ENCODE assay signal across 1 cellular context in the genomic region with DNA sequence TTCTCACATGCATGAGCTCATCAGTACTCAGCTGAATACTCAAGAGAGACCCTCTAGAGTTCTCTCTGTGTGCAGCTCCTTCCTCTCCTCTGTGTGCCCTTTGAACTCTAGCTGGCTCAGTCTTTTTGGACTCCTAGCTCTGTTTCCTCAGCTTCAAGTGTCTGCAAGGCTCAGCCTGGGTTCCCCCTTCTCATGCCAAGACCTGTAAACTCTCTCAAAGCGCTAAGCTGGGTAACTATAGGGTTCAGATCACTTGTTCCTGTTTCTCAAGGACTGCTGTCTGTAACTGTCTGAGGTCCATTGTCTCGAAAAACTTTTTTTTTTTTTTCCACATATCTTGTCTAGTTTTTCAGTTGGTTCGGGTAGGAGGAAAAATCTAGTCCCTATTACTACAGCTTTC.
TF ChIP-seq lines count a peak whose summit lies in the region.

No MANE protein-coding gene starts in this region.

TF ChIP-seq in HepG2, 621 proteins besides CTCF, POLR2A, EP300 and RAD21 (continued from another document):
- no peak for TF ChIP-seq ZNF724P (CRISPR knock-in tag; IDR thresholded peaks at IDR 0.05; ENCODE audit: borderline replicate concordance)
